ENCODE assay signal across 8 cellular contexts in genomic region chr11:12639388-12639787, GRCh38. TPM values are rescaled to one million over a fixed set of nuclear protein-coding genes. Genes with fewer than 3 reads are reported as not detected.
"Had no signal": no experiment of that assay in that cellular context is flagged by ENCODE, and none has a peak within 500 bp of the region (broad histone marks: within the 10 kb centered on the region; RNA-seq: fewer than 3 reads in every experiment).

No MANE protein-coding gene starts in this region.

- ATAC-seq: GM23338, HCT116 had no signal

- H3K36me3 ChIP-seq: HAP-1 had no signal

- H3K9me3 Mint-ChIP-seq: HFFc6 had no signal

- H3K4me3 ChIP-seq: GM23338, HAP-1 had no signal

- H3K4me3 Mint-ChIP-seq: GM23338, HFFc6, IgD-negative memory B cell had no signal

- H3K36me3 Mint-ChIP-seq: IgD-negative memory B cell had no signal

- H3K9me3 ChIP-seq: HAP-1 had no signal

- H3K4me1 ChIP-seq: HAP-1 had no signal

- H3K27ac ChIP-seq: HL-60 had no signal

- H3K27ac Mint-ChIP-seq: GM23338, HFFc6, IgD-negative memory B cell had no signal

- H2AFZ ChIP-seq: GM23338 had no signal

- DNase-seq: H7, HFFc6, KG1 had no signal

RNA-seq across cellular contexts. Expression of gene TEAD1, which starts 34.8 kb away (rescaled TPM):
- polyA plus RNA-seq: IgD-negative memory B cell had no signal
